ENCODE assay signal across 13 cellular contexts in genomic region chr7:98869001-98869373, GRCh38. TPM values are rescaled to one million over a fixed set of nuclear protein-coding genes. Genes with fewer than 3 reads are reported as not detected.
DNase-seq lines count a peak whose midpoint lies in the region; TF ChIP-seq lines count a peak whose summit lies in the region.
"Had no signal": no experiment of that assay in that cellular context is flagged by ENCODE, and none has a peak within 500 bp of the region (broad histone marks: within the 10 kb centered on the region; RNA-seq: fewer than 3 reads in every experiment).

No MANE protein-coding gene starts in this region.

- CTCF ChIA-PET in MCF 10A (lab: Yijun Ruan, JAX), result no interaction called here

- H3K27ac Mint-ChIP-seq in MCF 10A (ENCODE audit: low read depth, unreplicated experiment) (no peak overlapping the region), type B pancreatic cell (no peak overlapping the region)
- no peak overlapping the region for H3K27ac Mint-ChIP-seq in activated T-helper 1 cell treated with anti-CD3 and anti-CD28 coated beads, Interleukin-12 subunit alpha, Interleukin-12 subunit beta, Interleukin-2, Interleukin-4 antibody, amounts not matched to agents 30 ng/mL and 10 ng/mL and 1 ng/mL, durations not matched to agents 14 hours and 24 hours and 36 hours
- H3K27ac Mint-ChIP-seq: progenitor cell of endocrine pancreas had no signal

- no peaks in the 10 kb centered on the region for H3K4me1 Mint-ChIP-seq in MCF 10A (ENCODE audit: insufficient read depth, unreplicated experiment)
- no peaks in the 10 kb centered on the region for H3K4me1 Mint-ChIP-seq in activated T-helper 1 cell treated with anti-CD3 and anti-CD28 coated beads, Interleukin-12 subunit alpha, Interleukin-12 subunit beta, Interleukin-2, Interleukin-4 antibody, amounts not matched to agents 30 ng/mL and 10 ng/mL and 1 ng/mL, durations not matched to agents 14 hours and 24 hours and 36 hours (ENCODE audit: low read depth)
- H3K4me1 Mint-ChIP-seq in type B pancreatic cell (ENCODE audit: unreplicated experiment), result no peaks in the 10 kb centered on the region

- H3K4me1 ChIP-seq in breast epithelium (no peaks in the 10 kb centered on the region), iPS-20b (ENCODE audit: insufficient read depth, low read length) (no peaks in the 10 kb centered on the region; the same call in 1 of the 2 replicates)

- no peak overlapping the region for H3K9ac ChIP-seq in iPS-20b (ENCODE audit: low read depth, low read length)

- H3K27me3 Mint-ChIP-seq in MCF 10A (ENCODE audit: insufficient read depth, unreplicated experiment) (peaks cover 8% of the 10 kb centered on the region), type B pancreatic cell (peaks cover 46% of the 10 kb centered on the region)
- H3K27me3 Mint-ChIP-seq in activated T-helper 1 cell treated with anti-CD3 and anti-CD28 coated beads, Interleukin-12 subunit alpha, Interleukin-12 subunit beta, Interleukin-2, Interleukin-4 antibody, amounts not matched to agents 30 ng/mL and 10 ng/mL and 1 ng/mL, durations not matched to agents 14 hours and 24 hours and 36 hours (ENCODE audit: insufficient read depth), result peaks cover 35% of the 10 kb centered on the region

- intact Hi-C loops in breast epithelium (cut with DNase I; ENCODE audit: low total_unique reads), result no loop called here
- intact Hi-C loops in MCF 10A (cut with micrococcal nuclease), result no loop called here
- intact Hi-C loops in activated T-helper 1 cell treated with anti-CD3 and anti-CD28 coated beads, Interleukin-12 subunit alpha, Interleukin-12 subunit beta, Interleukin-2, Interleukin-4 antibody, amounts not matched to agents 30 ng/mL and 10 ng/mL and 1 ng/mL, durations not matched to agents 14 hours and 24 hours and 36 hours (cut with micrococcal nuclease), result no loop called here

- no peaks in the 10 kb centered on the region for H3K36me3 Mint-ChIP-seq in MCF 10A (ENCODE audit: insufficient read depth, unreplicated experiment)
- no peaks in the 10 kb centered on the region for H3K36me3 Mint-ChIP-seq in activated T-helper 1 cell treated with anti-CD3 and anti-CD28 coated beads, Interleukin-12 subunit alpha, Interleukin-12 subunit beta, Interleukin-2, Interleukin-4 antibody, amounts not matched to agents 30 ng/mL and 10 ng/mL and 1 ng/mL, durations not matched to agents 14 hours and 24 hours and 36 hours (ENCODE audit: low read depth)
- H3K36me3 Mint-ChIP-seq in type B pancreatic cell, result no peaks in the 10 kb centered on the region

- POLR2A ChIA-PET in MCF 10A (lab: Yijun Ruan, JAX), result interaction anchor here (0.7 kb wide), 1 partner anchor 380 kb away, joined by 3 read pairs; no protein-coding TSS in a partner anchor

- H3K27me3 ChIP-seq in breast epithelium (peaks cover 0 to 12% of the 10 kb centered on the region in 2 donors), iPS-20b (ENCODE audit: insufficient read depth, low read length) (peaks cover 46% of the 10 kb centered on the region)

- no peak for TF ChIP-seq CTCF in breast epithelium (IDR thresholded peaks at IDR 0.05)
- TF ChIP-seq CTCF in MCF 10A (IDR thresholded peaks at IDR 0.05; ENCODE audit: unreplicated experiment), result no peak
- TF ChIP-seq CTCF in type B pancreatic cell (conservative IDR thresholded peaks at IDR 0.05), result no peak

- H3K4me3 Mint-ChIP-seq in MCF 10A (ENCODE audit: unreplicated experiment) (no peak overlapping the region), type B pancreatic cell (peak overlapping the region; percentile 7)
- H3K4me3 Mint-ChIP-seq in activated T-helper 1 cell treated with anti-CD3 and anti-CD28 coated beads, Interleukin-12 subunit alpha, Interleukin-12 subunit beta, Interleukin-2, Interleukin-4 antibody, amounts not matched to agents 30 ng/mL and 10 ng/mL and 1 ng/mL, durations not matched to agents 14 hours and 24 hours and 36 hours, result peak overlapping the region; percentile 26

- DNase-seq in breast epithelium (ENCODE audit: low spot score in 2 of 2) (no peak), MCF 10A (ENCODE audit: unreplicated experiment) (no peak), type B pancreatic cell (ENCODE audit: extremely low spot score, unreplicated experiment) (no peak), COR-L47 (lab: John Stamatoyannopoulos, UW) (no peak), H4 (ENCODE audit: low spot score) (no peak), NCI-H128 (lab: John Stamatoyannopoulos, UW; ENCODE audit: unreplicated experiment) (no peak)
- DNase-seq in activated T-helper 1 cell treated with anti-CD3 and anti-CD28 coated beads, Interleukin-12 subunit alpha, Interleukin-12 subunit beta, Interleukin-2, Interleukin-4 antibody, amounts not matched to agents 30 ng/mL and 10 ng/mL and 1 ng/mL, durations not matched to agents 14 hours and 24 hours and 36 hours (ENCODE audit: low spot score), result no peak
- DNase-seq: Caco-2; NK-92 treated with Interleukin-12 subunit alpha and Interleukin-12 subunit beta, amount 100 ng/mL, for 24 hours; stimulated activated CD4-positive, alpha-beta T cell treated with anti-CD3 and anti-CD28 coated beads, Interleukin-2, amount 100 ng/mL, for 48 hours had no signal

- H3K9me3 ChIP-seq in breast epithelium, result no peaks in the 10 kb centered on the region
- H3K9me3 ChIP-seq in iPS-20b (ENCODE audit: insufficient read depth, low read depth, low read length), result no peaks in the 10 kb centered on the region
- H3K9me3 ChIP-seq: Caco-2 had no signal

- peak overlapping the region in 2 of 3 donors; percentile 56 to 71 for H3K4me3 ChIP-seq in breast epithelium
- H3K4me3 ChIP-seq in iPS-20b (ENCODE audit: low read length), result peak overlapping the region; percentile 64

- H3K9me3 Mint-ChIP-seq in MCF 10A (ENCODE audit: unreplicated experiment) (no peaks in the 10 kb centered on the region), type B pancreatic cell (no peaks in the 10 kb centered on the region)
- no peaks in the 10 kb centered on the region for H3K9me3 Mint-ChIP-seq in activated T-helper 1 cell treated with anti-CD3 and anti-CD28 coated beads, Interleukin-12 subunit alpha, Interleukin-12 subunit beta, Interleukin-2, Interleukin-4 antibody, amounts not matched to agents 30 ng/mL and 10 ng/mL and 1 ng/mL, durations not matched to agents 14 hours and 24 hours and 36 hours

- H3K27ac ChIP-seq in breast epithelium (no peak overlapping the region), iPS-20b (ENCODE audit: low read length) (no peak overlapping the region)

- BruUV-seq in MCF 10A (replicated peaks; lab: Mats Ljungman, UMichigan), result no TSS peak

- TF ChIP-seq POLR2A in breast epithelium (IDR thresholded peaks at IDR 0.05), result no peak

- H3K36me3 ChIP-seq in breast epithelium (no peaks in the 10 kb centered on the region), iPS-20b (ENCODE audit: insufficient read depth, low read depth, low read length) (no peaks in the 10 kb centered on the region)

RNA-seq across cellular contexts. Expression of gene TMEM130, which starts 0.8 kb away (rescaled TPM):
- total RNA-seq in breast epithelium, result 1 to 10 TPM in 1 of 3 donors, under 1 TPM in 1, not detected in 1; 0.88 to 1.3 TPM
- not detected in 2 replicates for total RNA-seq in MCF 10A (2022)
- total RNA-seq in activated T-helper 1 cell treated with anti-CD3 and anti-CD28 coated beads, Interleukin-12 subunit alpha, Interleukin-12 subunit beta, Interleukin-2, Interleukin-4 antibody, amounts not matched to agents 30 ng/mL and 10 ng/mL and 1 ng/mL, durations not matched to agents 14 hours and 24 hours and 36 hours, result 0.29 and 0.42 TPM in 2 replicates
- 0.17 and 1.2 TPM in 2 replicates for total RNA-seq in type B pancreatic cell (ENCODE audit: low replicate concordance)
- total RNA-seq in H4 (2014; rRNA removed; shearing (Covaris generic)), result 1.2 and 2.5 TPM in 2 replicates
- total RNA-seq: Caco-2; T-helper 1 cell treated with Interleukin-12 subunit alpha and Interleukin-12 subunit beta and Interleukin-4 antibody, amounts not matched to agents 30 ng/mL and 1 ng/mL, for 36 hours had no signal

RNA-seq across cellular contexts. Expression of gene TRRAP, which starts 9.3 kb away (rescaled TPM):
- total RNA-seq in breast epithelium (10 to 100 TPM; 24.6 to 39.0 (median 38.9) TPM), MCF 10A (2022) (30.4 and 31.5 TPM in 2 replicates), type B pancreatic cell (ENCODE audit: low replicate concordance) (45.0 and 65.7 TPM in 2 replicates)
- 66.9 and 69.6 TPM in 2 replicates for total RNA-seq in activated T-helper 1 cell treated with anti-CD3 and anti-CD28 coated beads, Interleukin-12 subunit alpha, Interleukin-12 subunit beta, Interleukin-2, Interleukin-4 antibody, amounts not matched to agents 30 ng/mL and 10 ng/mL and 1 ng/mL, durations not matched to agents 14 hours and 24 hours and 36 hours
- 11.1 and 11.4 TPM in 2 replicates for total RNA-seq in H4 (2014; rRNA removed; shearing (Covaris generic))
